1 cellular context compared by ENCODE assay signal in the genomic region with DNA sequence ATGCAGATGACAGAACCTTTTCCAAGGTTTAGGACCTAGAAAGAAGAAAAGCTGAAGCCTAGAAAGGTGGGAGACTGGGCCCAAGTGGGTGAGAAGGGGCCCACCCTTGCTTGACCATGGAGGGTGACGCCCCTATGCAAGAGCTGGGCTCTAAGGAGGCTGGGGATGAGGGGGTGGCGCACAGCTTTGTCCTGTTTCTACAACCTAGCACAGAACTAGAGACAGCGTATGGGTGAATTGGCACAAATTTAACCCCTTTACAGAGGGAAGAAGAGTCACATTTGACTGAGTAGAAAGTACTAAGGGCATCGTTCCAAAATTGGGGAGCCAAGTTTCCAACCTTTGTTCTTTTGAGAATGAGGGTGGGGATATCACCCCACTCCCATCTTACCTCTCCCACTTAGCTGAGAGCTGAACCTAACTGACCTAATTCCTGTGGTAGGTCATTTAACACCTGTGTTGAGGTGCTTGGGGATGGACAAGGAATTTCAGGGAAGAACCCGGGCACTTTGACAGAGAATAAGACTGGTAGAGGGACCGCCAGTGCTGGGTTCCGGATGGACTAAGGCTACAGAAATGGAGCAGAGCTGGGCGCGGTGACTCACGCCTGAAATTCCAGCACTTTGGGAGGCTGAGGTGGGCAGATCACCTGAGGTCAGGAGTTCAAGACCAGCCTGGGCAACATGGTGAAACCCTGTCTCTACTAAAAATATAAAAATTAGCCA.
TF ChIP-seq lines count a peak whose summit lies in the region.

No MANE protein-coding gene starts in this region.

TF ChIP-seq in HepG2, 621 proteins besides CTCF, POLR2A, EP300 and RAD21 (continues in another document):
- TF ChIP-seq RBM22 (optimal IDR thresholded peaks at IDR 0.05; ENCODE audit: low read length): peak; percentile 82
- TF ChIP-seq POLR2AphosphoS5 (IDR thresholded peaks at IDR 0.05; ENCODE audit: low read depth, low read length): 0 out of 2 replicates have a peak, but pooled peaks have one; percentile 28
- TF ChIP-seq TMF1 (CRISPR knock-in tag; IDR thresholded peaks at IDR 0.05; ENCODE audit: low read depth): 0 out of 2 replicates have a peak, but pooled peaks have one; percentile 4
- no peak for TF ChIP-seq SSRP1 (CRISPR knock-in tag; IDR thresholded peaks at IDR 0.05)
- TF ChIP-seq, protein P1, sequence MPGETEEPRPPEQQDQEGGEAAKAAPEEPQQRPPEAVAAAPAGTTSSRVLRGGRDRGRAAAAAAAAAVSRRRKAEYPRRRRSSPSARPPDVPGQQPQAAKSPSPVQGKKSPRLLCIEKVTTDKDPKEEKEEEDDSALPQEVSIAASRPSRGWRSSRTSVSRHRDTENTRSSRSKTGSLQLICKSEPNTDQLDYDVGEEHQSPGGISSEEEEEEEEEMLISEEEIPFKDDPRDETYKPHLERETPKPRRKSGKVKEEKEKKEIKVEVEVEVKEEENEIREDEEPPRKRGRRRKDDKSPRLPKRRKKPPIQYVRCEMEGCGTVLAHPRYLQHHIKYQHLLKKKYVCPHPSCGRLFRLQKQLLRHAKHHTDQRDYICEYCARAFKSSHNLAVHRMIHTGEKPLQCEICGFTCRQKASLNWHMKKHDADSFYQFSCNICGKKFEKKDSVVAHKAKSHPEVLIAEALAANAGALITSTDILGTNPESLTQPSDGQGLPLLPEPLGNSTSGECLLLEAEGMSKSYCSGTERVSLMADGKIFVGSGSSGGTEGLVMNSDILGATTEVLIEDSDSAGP (CRISPR knock-in tag; IDR thresholded peaks at IDR 0.05; ENCODE audit: borderline replicate concordance): 0 out of 2 replicates have a peak, but pooled peaks have one; percentile 26
- TF ChIP-seq, protein P2, sequence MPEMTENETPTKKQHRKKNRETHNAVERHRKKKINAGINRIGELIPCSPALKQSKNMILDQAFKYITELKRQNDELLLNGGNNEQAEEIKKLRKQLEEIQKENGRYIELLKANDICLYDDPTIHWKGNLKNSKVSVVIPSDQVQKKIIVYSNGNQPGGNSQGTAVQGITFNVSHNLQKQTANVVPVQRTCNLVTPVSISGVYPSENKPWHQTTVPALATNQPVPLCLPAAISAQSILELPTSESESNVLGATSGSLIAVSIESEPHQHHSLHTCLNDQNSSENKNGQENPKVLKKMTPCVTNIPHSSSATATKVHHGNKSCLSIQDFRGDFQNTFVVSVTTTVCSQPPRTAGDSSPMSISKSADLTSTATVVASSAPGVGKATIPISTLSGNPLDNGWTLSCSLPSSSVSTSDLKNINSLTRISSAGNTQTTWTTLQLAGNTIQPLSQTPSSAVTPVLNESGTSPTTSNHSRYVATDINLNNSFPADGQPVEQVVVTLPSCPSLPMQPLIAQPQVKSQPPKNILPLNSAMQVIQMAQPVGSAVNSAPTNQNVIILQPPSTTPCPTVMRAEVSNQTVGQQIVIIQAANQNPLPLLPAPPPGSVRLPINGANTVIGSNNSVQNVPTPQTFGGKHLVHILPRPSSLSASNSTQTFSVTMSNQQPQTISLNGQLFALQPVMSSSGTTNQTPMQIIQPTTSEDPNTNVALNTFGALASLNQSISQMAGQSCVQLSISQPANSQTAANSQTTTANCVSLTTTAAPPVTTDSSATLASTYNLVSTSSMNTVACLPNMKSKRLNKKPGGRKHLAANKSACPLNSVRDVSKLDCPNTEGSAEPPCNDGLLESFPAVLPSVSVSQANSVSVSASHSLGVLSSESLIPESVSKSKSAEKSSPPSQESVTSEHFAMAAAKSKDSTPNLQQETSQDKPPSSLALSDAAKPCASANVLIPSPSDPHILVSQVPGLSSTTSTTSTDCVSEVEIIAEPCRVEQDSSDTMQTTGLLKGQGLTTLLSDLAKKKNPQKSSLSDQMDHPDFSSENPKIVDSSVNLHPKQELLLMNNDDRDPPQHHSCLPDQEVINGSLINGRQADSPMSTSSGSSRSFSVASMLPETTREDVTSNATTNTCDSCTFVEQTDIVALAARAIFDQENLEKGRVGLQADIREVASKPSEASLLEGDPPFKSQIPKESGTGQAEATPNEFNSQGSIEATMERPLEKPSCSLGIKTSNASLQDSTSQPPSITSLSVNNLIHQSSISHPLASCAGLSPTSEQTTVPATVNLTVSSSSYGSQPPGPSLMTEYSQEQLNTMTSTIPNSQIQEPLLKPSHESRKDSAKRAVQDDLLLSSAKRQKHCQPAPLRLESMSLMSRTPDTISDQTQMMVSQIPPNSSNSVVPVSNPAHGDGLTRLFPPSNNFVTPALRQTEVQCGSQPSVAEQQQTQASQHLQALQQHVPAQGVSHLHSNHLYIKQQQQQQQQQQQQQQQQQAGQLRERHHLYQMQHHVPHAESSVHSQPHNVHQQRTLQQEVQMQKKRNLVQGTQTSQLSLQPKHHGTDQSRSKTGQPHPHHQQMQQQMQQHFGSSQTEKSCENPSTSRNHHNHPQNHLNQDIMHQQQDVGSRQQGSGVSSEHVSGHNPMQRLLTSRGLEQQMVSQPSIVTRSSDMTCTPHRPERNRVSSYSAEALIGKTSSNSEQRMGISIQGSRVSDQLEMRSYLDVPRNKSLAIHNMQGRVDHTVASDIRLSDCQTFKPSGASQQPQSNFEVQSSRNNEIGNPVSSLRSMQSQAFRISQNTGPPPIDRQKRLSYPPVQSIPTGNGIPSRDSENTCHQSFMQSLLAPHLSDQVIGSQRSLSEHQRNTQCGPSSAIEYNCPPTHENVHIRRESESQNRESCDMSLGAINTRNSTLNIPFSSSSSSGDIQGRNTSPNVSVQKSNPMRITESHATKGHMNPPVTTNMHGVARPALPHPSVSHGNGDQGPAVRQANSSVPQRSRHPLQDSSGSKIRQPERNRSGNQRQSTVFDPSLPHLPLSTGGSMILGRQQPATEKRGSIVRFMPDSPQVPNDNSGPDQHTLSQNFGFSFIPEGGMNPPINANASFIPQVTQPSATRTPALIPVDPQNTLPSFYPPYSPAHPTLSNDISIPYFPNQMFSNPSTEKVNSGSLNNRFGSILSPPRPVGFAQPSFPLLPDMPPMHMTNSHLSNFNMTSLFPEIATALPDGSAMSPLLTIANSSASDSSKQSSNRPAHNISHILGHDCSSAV (CRISPR knock-in tag; IDR thresholded peaks at IDR 0.05; ENCODE audit: borderline replicate concordance): no peak
- no peak for TF ChIP-seq ZNF775 (CRISPR knock-in tag; IDR thresholded peaks at IDR 0.05; ENCODE audit: borderline replicate concordance)
- TF ChIP-seq, protein P3, sequence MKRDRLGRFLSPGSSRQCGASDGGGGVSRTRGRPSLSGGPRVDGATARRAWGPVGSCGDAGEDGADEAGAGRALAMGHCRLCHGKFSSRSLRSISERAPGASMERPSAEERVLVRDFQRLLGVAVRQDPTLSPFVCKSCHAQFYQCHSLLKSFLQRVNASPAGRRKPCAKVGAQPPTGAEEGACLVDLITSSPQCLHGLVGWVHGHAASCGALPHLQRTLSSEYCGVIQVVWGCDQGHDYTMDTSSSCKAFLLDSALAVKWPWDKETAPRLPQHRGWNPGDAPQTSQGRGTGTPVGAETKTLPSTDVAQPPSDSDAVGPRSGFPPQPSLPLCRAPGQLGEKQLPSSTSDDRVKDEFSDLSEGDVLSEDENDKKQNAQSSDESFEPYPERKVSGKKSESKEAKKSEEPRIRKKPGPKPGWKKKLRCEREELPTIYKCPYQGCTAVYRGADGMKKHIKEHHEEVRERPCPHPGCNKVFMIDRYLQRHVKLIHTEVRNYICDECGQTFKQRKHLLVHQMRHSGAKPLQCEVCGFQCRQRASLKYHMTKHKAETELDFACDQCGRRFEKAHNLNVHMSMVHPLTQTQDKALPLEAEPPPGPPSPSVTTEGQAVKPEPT (CRISPR knock-in tag; IDR thresholded peaks at IDR 0.05; ENCODE audit: low read depth): no peak
- no peak for TF ChIP-seq MIXL1 (CRISPR knock-in tag; IDR thresholded peaks at IDR 0.05)
- TF ChIP-seq ZMYM3 (CRISPR knock-in tag; IDR thresholded peaks at IDR 0.05): peak; percentile 53; the same call in 1 of the 2 replicates
- TF ChIP-seq ZFP82 (CRISPR knock-in tag; IDR thresholded peaks at IDR 0.05; ENCODE audit: borderline replicate concordance): 0 out of 2 replicates have a peak, but pooled peaks have one; percentile 2
- TF ChIP-seq ZFP41 (CRISPR knock-in tag; IDR thresholded peaks at IDR 0.05; ENCODE audit: borderline replicate concordance): 0 out of 2 replicates have a peak, but pooled peaks have one; percentile 25
- TF ChIP-seq REPIN1 (CRISPR knock-in tag; IDR thresholded peaks at IDR 0.05; ENCODE audit: borderline replicate concordance, low read depth): peak; percentile 49; the same call in 1 of the 2 replicates
- no peak for TF ChIP-seq ZKSCAN5 (CRISPR knock-in tag; IDR thresholded peaks at IDR 0.05)
- 0 out of 2 replicates have a peak, but pooled peaks have one; percentile 29 for TF ChIP-seq ZBTB7A (CRISPR knock-in tag; IDR thresholded peaks at IDR 0.05)
- no peak for TF ChIP-seq ZNF747 (CRISPR knock-in tag; IDR thresholded peaks at IDR 0.05; ENCODE audit: borderline replicate concordance)
- TF ChIP-seq, protein P4, sequence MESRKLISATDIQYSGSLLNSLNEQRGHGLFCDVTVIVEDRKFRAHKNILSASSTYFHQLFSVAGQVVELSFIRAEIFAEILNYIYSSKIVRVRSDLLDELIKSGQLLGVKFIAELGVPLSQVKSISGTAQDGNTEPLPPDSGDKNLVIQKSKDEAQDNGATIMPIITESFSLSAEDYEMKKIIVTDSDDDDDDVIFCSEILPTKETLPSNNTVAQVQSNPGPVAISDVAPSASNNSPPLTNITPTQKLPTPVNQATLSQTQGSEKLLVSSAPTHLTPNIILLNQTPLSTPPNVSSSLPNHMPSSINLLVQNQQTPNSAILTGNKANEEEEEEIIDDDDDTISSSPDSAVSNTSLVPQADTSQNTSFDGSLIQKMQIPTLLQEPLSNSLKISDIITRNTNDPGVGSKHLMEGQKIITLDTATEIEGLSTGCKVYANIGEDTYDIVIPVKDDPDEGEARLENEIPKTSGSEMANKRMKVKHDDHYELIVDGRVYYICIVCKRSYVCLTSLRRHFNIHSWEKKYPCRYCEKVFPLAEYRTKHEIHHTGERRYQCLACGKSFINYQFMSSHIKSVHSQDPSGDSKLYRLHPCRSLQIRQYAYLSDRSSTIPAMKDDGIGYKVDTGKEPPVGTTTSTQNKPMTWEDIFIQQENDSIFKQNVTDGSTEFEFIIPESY (CRISPR knock-in tag; IDR thresholded peaks at IDR 0.05): peak; percentile 38; the same call in 1 of the 2 replicates
- peak; percentile 37 for TF ChIP-seq ZNF883 (CRISPR knock-in tag; IDR thresholded peaks at IDR 0.05; ENCODE audit: not compliant biosample characterization)
- no peak for TF ChIP-seq ZNF557 (CRISPR knock-in tag; IDR thresholded peaks at IDR 0.05)
- TF ChIP-seq, protein P5, sequence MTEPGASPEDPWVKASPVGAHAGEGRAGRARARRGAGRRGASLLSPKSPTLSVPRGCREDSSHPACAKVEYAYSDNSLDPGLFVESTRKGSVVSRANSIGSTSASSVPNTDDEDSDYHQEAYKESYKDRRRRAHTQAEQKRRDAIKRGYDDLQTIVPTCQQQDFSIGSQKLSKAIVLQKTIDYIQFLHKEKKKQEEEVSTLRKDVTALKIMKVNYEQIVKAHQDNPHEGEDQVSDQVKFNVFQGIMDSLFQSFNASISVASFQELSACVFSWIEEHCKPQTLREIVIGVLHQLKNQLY (CRISPR knock-in tag; IDR thresholded peaks at IDR 0.05): no peak
- TF ChIP-seq EHMT2 (IDR thresholded peaks at IDR 0.05; ENCODE audit: borderline replicate concordance, low read depth, low read length): no peak
- no peak for TF ChIP-seq ONECUT2 (CRISPR knock-in tag; IDR thresholded peaks at IDR 0.05)
- TF ChIP-seq, protein P6, sequence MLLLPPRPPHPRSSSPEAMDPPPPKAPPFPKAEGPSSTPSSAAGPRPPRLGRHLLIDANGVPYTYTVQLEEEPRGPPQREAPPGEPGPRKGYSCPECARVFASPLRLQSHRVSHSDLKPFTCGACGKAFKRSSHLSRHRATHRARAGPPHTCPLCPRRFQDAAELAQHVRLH (CRISPR knock-in tag; IDR thresholded peaks at IDR 0.05; ENCODE audit: borderline replicate concordance, low read depth): no peak
- TF ChIP-seq, protein P7, sequence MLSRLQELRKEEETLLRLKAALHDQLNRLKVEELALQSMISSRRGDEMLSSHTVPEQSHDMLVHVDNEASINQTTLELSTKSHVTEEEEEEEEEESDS (CRISPR knock-in tag; IDR thresholded peaks at IDR 0.05; ENCODE audit: borderline replicate concordance): no peak
- TF ChIP-seq, protein P8, sequence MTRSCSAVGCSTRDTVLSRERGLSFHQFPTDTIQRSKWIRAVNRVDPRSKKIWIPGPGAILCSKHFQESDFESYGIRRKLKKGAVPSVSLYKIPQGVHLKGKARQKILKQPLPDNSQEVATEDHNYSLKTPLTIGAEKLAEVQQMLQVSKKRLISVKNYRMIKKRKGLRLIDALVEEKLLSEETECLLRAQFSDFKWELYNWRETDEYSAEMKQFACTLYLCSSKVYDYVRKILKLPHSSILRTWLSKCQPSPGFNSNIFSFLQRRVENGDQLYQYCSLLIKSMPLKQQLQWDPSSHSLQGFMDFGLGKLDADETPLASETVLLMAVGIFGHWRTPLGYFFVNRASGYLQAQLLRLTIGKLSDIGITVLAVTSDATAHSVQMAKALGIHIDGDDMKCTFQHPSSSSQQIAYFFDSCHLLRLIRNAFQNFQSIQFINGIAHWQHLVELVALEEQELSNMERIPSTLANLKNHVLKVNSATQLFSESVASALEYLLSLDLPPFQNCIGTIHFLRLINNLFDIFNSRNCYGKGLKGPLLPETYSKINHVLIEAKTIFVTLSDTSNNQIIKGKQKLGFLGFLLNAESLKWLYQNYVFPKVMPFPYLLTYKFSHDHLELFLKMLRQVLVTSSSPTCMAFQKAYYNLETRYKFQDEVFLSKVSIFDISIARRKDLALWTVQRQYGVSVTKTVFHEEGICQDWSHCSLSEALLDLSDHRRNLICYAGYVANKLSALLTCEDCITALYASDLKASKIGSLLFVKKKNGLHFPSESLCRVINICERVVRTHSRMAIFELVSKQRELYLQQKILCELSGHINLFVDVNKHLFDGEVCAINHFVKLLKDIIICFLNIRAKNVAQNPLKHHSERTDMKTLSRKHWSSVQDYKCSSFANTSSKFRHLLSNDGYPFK (CRISPR knock-in tag; IDR thresholded peaks at IDR 0.05; ENCODE audit: borderline replicate concordance): peak; percentile 54; the same call in 1 of the 2 replicates
- TF ChIP-seq BORCS8-MEF2B (CRISPR knock-in tag; IDR thresholded peaks at IDR 0.05): peak; percentile 20; the same call in 1 of the 2 replicates
- no peak for TF ChIP-seq YEATS4 (CRISPR knock-in tag; IDR thresholded peaks at IDR 0.05; ENCODE audit: borderline replicate concordance)
- TF ChIP-seq CAMTA2 (CRISPR knock-in tag; IDR thresholded peaks at IDR 0.05; ENCODE audit: borderline replicate concordance): 0 out of 2 replicates have a peak, but pooled peaks have one; percentile 46
- TF ChIP-seq, protein P9, sequence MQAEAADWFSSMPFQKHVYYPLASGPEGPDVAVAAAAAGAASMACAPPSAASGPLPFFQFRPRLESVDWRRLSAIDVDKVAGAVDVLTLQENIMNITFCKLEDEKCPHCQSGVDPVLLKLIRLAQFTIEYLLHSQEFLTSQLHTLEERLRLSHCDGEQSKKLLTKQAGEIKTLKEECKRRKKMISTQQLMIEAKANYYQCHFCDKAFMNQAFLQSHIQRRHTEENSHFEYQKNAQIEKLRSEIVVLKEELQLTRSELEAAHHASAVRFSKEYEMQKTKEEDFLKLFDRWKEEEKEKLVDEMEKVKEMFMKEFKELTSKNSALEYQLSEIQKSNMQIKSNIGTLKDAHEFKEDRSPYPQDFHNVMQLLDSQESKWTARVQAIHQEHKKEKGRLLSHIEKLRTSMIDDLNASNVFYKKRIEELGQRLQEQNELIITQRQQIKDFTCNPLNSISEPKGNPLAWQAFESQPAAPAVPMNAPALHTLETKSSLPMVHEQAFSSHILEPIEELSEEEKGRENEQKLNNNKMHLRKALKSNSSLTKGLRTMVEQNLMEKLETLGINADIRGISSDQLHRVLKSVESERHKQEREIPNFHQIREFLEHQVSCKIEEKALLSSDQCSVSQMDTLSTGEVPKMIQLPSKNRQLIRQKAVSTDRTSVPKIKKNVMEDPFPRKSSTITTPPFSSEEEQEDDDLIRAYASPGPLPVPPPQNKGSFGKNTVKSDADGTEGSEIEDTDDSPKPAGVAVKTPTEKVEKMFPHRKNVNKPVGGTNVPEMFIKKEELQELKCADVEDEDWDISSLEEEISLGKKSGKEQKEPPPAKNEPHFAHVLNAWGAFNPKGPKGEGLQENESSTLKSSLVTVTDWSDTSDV (CRISPR knock-in tag; IDR thresholded peaks at IDR 0.05): 0 out of 2 replicates have a peak, but pooled peaks have one; percentile 66
- no peak for TF ChIP-seq RFX1 (IDR thresholded peaks at IDR 0.05)
